Comparison of ENCODE assay signal across 8 cellular contexts in genomic region chr1:46394108-46394871, GRCh38. TPM values are rescaled to one million over a fixed set of nuclear protein-coding genes. Genes with fewer than 3 reads are reported as not detected.
DNase-seq lines count a peak whose midpoint lies in the region; ATAC-seq and TF ChIP-seq lines count a peak whose summit lies in the region.

FAAH (plus strand) TSS chr1:46394317; CDS start chr1:46394349, 32 bp downstream.

- peak; percentile 60 for DNase-seq in DMS153 (lab: John Stamatoyannopoulos, UW)
- DNase-seq in NCI-H2171 (lab: John Stamatoyannopoulos, UW), result peak; percentile 10
- peak in 1 of 2 donors; percentile 61 for DNase-seq in activated naive CD4-positive, alpha-beta T cell treated with anti-CD3 and anti-CD28 coated beads, Interleukin-2, amount 50 U/mL, for 72 hours (ENCODE audit: low spot score in 2 of 2)
- DNase-seq in germinal center (ENCODE audit: low spot score), result peak; percentile 53
- DNase-seq in neural crest cell (ENCODE audit: low read depth, low spot score), result peak; percentile 68
- peak; percentile 83 for DNase-seq in type B pancreatic cell (ENCODE audit: extremely low spot score, unreplicated experiment)

- H3K4me1 Mint-ChIP-seq in neural crest cell (peaks cover 11% of the 10 kb centered on the region), type B pancreatic cell (ENCODE audit: unreplicated experiment) (peaks cover 23% of the 10 kb centered on the region)

- H3K4me3 Mint-ChIP-seq in neural crest cell (peak within 1 kb of the TSS; percentile 88), type B pancreatic cell (peak within 1 kb of the TSS; percentile 94)

- H3K27me3 Mint-ChIP-seq in neural crest cell (ENCODE audit: low read depth), result peaks cover 42% of the 10 kb centered on the region
- peaks cover 26% of the 10 kb centered on the region for H3K27me3 Mint-ChIP-seq in type B pancreatic cell

- H3K9me3 Mint-ChIP-seq in activated naive CD4-positive, alpha-beta T cell treated with anti-CD3 and anti-CD28 coated beads, Interleukin-2, amount 50 U/mL, for 72 hours, result peaks cover 17 to 18% of the 10 kb centered on the region in 2 donors
- H3K9me3 Mint-ChIP-seq in neural crest cell (peaks cover 3% of the 10 kb centered on the region), type B pancreatic cell (peaks cover 6% of the 10 kb centered on the region)

- H3K36me3 Mint-ChIP-seq in activated naive CD4-positive, alpha-beta T cell treated with anti-CD3 and anti-CD28 coated beads, Interleukin-2, amount 50 U/mL, for 72 hours, result peaks cover 24 to 28% of the 10 kb centered on the region in 2 donors
- H3K36me3 Mint-ChIP-seq in neural crest cell (ENCODE audit: low read depth), result peaks cover 8% of the 10 kb centered on the region
- peaks cover 4% of the 10 kb centered on the region for H3K36me3 Mint-ChIP-seq in type B pancreatic cell

- ATAC-seq in activated naive CD4-positive, alpha-beta T cell treated with anti-CD3 and anti-CD28 coated beads, Interleukin-2, amount 50 U/mL, for 72 hours, result peak; percentile 66 to 78
- ATAC-seq in HG03432 (IDR thresholded peaks at IDR 0.05; ENCODE audit: unreplicated experiment), result no peak
- no peak for ATAC-seq in GM21423 (IDR thresholded peaks at IDR 0.05; ENCODE audit: unreplicated experiment)

- TF ChIP-seq CTCF in neural crest cell (conservative IDR thresholded peaks at IDR 0.05) (no peak), type B pancreatic cell (conservative IDR thresholded peaks at IDR 0.05) (no peak)

- peak within 1 kb of the TSS in 1 of 2 donors; percentile 34 for H3K27ac Mint-ChIP-seq in activated naive CD4-positive, alpha-beta T cell treated with anti-CD3 and anti-CD28 coated beads, Interleukin-2, amount 50 U/mL, for 72 hours
- H3K27ac Mint-ChIP-seq in neural crest cell (ENCODE audit: unreplicated experiment) (no peak within 1 kb of the TSS), type B pancreatic cell (peak within 1 kb of the TSS; percentile 77)

RNA-seq across cellular contexts. Expression of gene FAAH, which starts in this region (rescaled TPM):
- 1 to 10 TPM; 5.5 to 5.7 TPM for total RNA-seq in activated naive CD4-positive, alpha-beta T cell treated with anti-CD3 and anti-CD28 coated beads, Interleukin-2, amount 50 U/mL, for 72 hours
- total RNA-seq in neural crest cell (16.2 and 17.4 TPM in 2 replicates), type B pancreatic cell (ENCODE audit: low replicate concordance) (30.8 and 32.0 TPM in 2 replicates)

Comparison
In these comparisons a context has a peak if more than half of its experiments do, and no peak if none do; other contexts are left out.
1. ATAC-seq: peak in activated naive CD4-positive, alpha-beta T cell treated with anti-CD3 and anti-CD28 coated beads, Interleukin-2, amount 50 U/mL, for 72 hours (2 of 2); none in HG03432 (single experiment) and GM21423 (single experiment).